In the genomic region with DNA sequence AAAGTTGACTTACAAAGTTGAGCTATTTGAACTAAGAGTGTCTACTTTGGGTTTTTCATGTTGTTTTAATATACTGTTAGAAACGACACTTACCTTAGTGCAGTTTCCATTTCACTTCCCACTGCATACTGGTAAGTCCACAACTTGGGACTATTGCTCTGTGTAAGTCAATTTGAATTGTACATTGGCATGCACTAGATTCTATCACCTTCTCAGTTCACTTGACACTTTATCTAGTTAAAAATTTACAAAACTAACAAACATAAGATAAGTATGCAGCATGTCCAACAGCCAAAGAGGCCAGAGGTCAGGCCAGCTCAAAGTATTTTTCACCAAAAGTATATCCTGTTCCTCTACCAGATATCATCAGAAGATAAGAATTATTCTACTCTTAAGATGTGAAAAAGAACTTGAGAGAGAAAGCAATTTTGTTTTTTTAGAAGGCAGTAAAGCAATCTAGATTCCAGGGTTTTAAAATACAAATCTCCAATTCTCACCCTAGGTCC, we compare ENCODE assay signal across 23 cellular contexts.
"Had no signal": no experiment of that assay in that cellular context is flagged by ENCODE, and none has a peak within 500 bp of the region (broad histone marks: within the 10 kb centered on the region; RNA-seq: fewer than 3 reads in every experiment).

No MANE protein-coding gene starts in this region.

- DNase-seq: activated B cell treated with CpG ODN at 0.5 μM for 24 hours; activated CD4-positive, alpha-beta memory T cell treated with anti-CD3 and anti-CD28 coated beads, Interleukin-2, amount 10 ng/mL, durations not matched to agents 7 days and 5 days; activated CD4-positive, alpha-beta T cell treated with anti-CD3 and anti-CD28 coated beads for 4 hours; activated CD8-positive, alpha-beta memory T cell treated with anti-CD3 and anti-CD28 coated beads, Interleukin-2, amount 10 ng/mL, durations not matched to agents 7 days and 5 days; activated naive CD4-positive, alpha-beta T cell treated with Interleukin-2 at 50 U/mL for 16 hours; activated naive CD8-positive, alpha-beta T cell treated with anti-CD3 and anti-CD28 coated beads, Interleukin-2, amount 10 ng/mL, durations not matched to agents 7 days and 5 days; activated T-cell treated with anti-CD3 and anti-CD28 coated beads, Interleukin-2, amount 50 U/mL, for 1 hour; amygdala; foreskin keratinocyte; hippocampal formation; naive thymus-derived CD8-positive, alpha-beta T cell; ovary; psoas muscle; stimulated activated CD4-positive, alpha-beta T cell treated with anti-CD3 and anti-CD28 coated beads, Interleukin-4, amount 100 ng/mL, for 1 hour; stimulated activated naive CD8-positive, alpha-beta T cell treated with anti-CD3 and anti-CD28 coated beads, Interleukin-15, amount 100 ng/mL, for 72 hours; T-helper 1 cell; T-helper 9 cell; trophoblast cell had no signal

- H3K4me2 ChIP-seq: smooth muscle cell had no signal

- H3K36me3 ChIP-seq: cardiac muscle cell, ovary, suprapubic skin had no signal

- H3K9me3 ChIP-seq: ovary, psoas muscle, suprapubic skin had no signal

- H3K27me3 ChIP-seq: cardiac muscle cell, foreskin keratinocyte, ovary, suprapubic skin had no signal

- H3K4me1 ChIP-seq: foreskin keratinocyte, psoas muscle, suprapubic skin had no signal

- ATAC-seq: activated CD8-positive, alpha-beta memory T cell treated with anti-CD3 and anti-CD28 coated beads, Interleukin-2, amount 10 ng/mL, durations not matched to agents 7 days and 5 days; activated T-helper 17 cell treated with anti-CD3 and anti-CD28 coated beads, Interleukin-2, amount 50 U/mL, for 72 hours; foreskin keratinocyte; naive thymus-derived CD8-positive, alpha-beta T cell; psoas muscle; sciatic nerve; stimulated activated naive CD8-positive, alpha-beta T cell treated with anti-CD3 and anti-CD28 coated beads, Interleukin-15, amount 100 ng/mL, for 72 hours had no signal

- H3K4me3 ChIP-seq: cardiac muscle cell, ovary, psoas muscle, smooth muscle cell, suprapubic skin had no signal

- H3K27ac ChIP-seq: cardiac muscle cell, foreskin keratinocyte, ovary, psoas muscle, suprapubic skin had no signal
